ENCODE assay signal across 11 cellular contexts in the genomic region with DNA sequence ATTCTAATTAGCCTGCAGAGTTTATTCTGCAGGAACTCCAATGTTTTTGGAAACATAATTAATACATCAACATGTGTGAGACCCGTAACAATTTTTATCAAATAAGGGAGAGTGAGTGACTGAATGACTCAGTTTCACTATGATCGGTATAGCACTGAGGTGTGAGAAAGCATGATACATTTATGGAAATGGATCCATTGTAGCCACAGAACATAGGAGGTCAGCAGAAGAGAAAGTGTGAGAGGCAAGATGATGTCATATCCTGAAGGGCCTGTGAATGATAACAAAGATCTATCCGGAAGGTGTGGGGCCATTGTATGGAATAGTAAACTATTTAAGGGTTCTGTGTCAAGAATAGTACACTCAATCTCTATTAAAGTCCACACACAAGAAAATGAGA.
DNase-seq lines count a peak whose midpoint lies in the region; ATAC-seq and TF ChIP-seq lines count a peak whose summit lies in the region.
"Had no signal": no experiment of that assay in that cellular context is flagged by ENCODE, and none has a peak within 500 bp of the region (broad histone marks: within the 10 kb centered on the region; RNA-seq: fewer than 3 reads in every experiment).

No MANE protein-coding gene starts in this region.

- no TSS peak for BruUV-seq in mammary epithelial cell (replicated peaks; lab: Mats Ljungman, UMichigan)

- intact Hi-C loops in mammary epithelial cell (cut with micrococcal nuclease) = no loop called here
- intact Hi-C loops in breast epithelium (cut with DNase I; ENCODE audit: low total_unique reads) = no loop called here
- intact Hi-C loops in tibial artery (cut with DNase I; ENCODE audit: low total_unique reads) = no loop called here
- intact Hi-C loops in esophagus squamous epithelium (cut with DNase I) = no loop called here

- no peak overlapping the region for H3K9ac ChIP-seq in mammary epithelial cell (ENCODE audit: insufficient read depth, low read length)

- no peak overlapping the region for H3K27ac ChIP-seq in mammary epithelial cell (ENCODE audit: insufficient read depth, low read depth, low read length)
- H3K27ac ChIP-seq in breast epithelium = no peak overlapping the region
- no peak overlapping the region for H3K27ac ChIP-seq in tibial artery
- H3K27ac ChIP-seq in esophagus squamous epithelium = no peak overlapping the region
- H3K27ac ChIP-seq: SJSA1, upper lobe of left lung had no signal

- no peak overlapping the region for H3K4me3 ChIP-seq in mammary epithelial cell (replicated peaks in 1 of 3; ENCODE audit: insufficient read depth in 1 of 3, low read depth in 2 of 3, low read length in 3 of 3)
- no peak overlapping the region for H3K4me3 ChIP-seq in breast epithelium
- H3K4me3 ChIP-seq in tibial artery = no peak overlapping the region
- no peak overlapping the region for H3K4me3 ChIP-seq in esophagus squamous epithelium
- H3K4me3 ChIP-seq: SJSA1, upper lobe of left lung had no signal

- H3K36me3 Mint-ChIP-seq in T-helper 17 cell (ENCODE audit: low read depth) = no peaks in the 10 kb centered on the region

- no peak overlapping the region for H3K4me2 ChIP-seq in mammary epithelial cell (ENCODE audit: insufficient read depth, low read depth, low read length)

- DNase-seq in mammary epithelial cell (no peak), breast epithelium (ENCODE audit: low spot score in 2 of 2) (no peak), tibial artery (no peak), T-helper 17 cell (no peak), esophagus squamous epithelium (lab: John Stamatoyannopoulos, UW) (no peak)
- DNase-seq in activated CD4-positive, CD25-positive, alpha-beta regulatory T cell treated with anti-CD3 and anti-CD28 coated beads, Interleukin-2, amount 50 U/mL, for 72 hours = no peak
- DNase-seq: stimulated activated CD4-positive, alpha-beta T cell treated with anti-CD3 and anti-CD28 coated beads, Interleukin-2, amount 100 ng/mL, for 24 hours; upper lobe of left lung had no signal

- H3K4me1 Mint-ChIP-seq in T-helper 17 cell = no peaks in the 10 kb centered on the region

- TF ChIP-seq CTCF in mammary epithelial cell (conservative IDR thresholded peaks at IDR 0.05 in 1 of 2, IDR thresholded peaks at IDR 0.05 in 1 of 2; ENCODE audit: extremely low read depth in 1 of 2, insufficient read depth in 1 of 2, low read depth in 1 of 2, low read length in 2 of 2) (no peak), breast epithelium (IDR thresholded peaks at IDR 0.05) (no peak), tibial artery (IDR thresholded peaks at IDR 0.05) (no peak), esophagus squamous epithelium (IDR thresholded peaks at IDR 0.05) (no peak)

- no peaks in the 10 kb centered on the region for H3K27me3 Mint-ChIP-seq in T-helper 17 cell

- H3K27me3 ChIP-seq in mammary epithelial cell (ENCODE audit: insufficient read depth, low read length) (no peaks in the 10 kb centered on the region), breast epithelium (no peaks in the 10 kb centered on the region), tibial artery (no peaks in the 10 kb centered on the region), esophagus squamous epithelium (no peaks in the 10 kb centered on the region)
- H3K27me3 ChIP-seq: SJSA1, upper lobe of left lung had no signal

- peak overlapping the region; percentile 16 for H2AFZ ChIP-seq in mammary epithelial cell (ENCODE audit: low read depth, low read length)

- H3K27ac Mint-ChIP-seq in T-helper 17 cell = no peak overlapping the region

- CTCF ChIA-PET in mammary epithelial cell (lab: Charles Lee; ENCODE audit: low non-redundant PET) = no interaction called here

- no peaks in the 10 kb centered on the region for H4K20me1 ChIP-seq in mammary epithelial cell (ENCODE audit: insufficient read depth, low read length)

- ATAC-seq in HG02623 (IDR thresholded peaks at IDR 0.05; ENCODE audit: unreplicated experiment) (peak; percentile 86), HG03457 (IDR thresholded peaks at IDR 0.05; ENCODE audit: unreplicated experiment) (peak; percentile 96), T-helper 17 cell (no peak)

- H3K36me3 ChIP-seq in mammary epithelial cell (ENCODE audit: insufficient read depth, low read length) (no peaks in the 10 kb centered on the region), breast epithelium (no peaks in the 10 kb centered on the region), tibial artery (no peaks in the 10 kb centered on the region), esophagus squamous epithelium (no peaks in the 10 kb centered on the region)
- H3K36me3 ChIP-seq: SJSA1, upper lobe of left lung had no signal

- H3K9me3 ChIP-seq in mammary epithelial cell (replicated peaks; ENCODE audit: insufficient read depth, low read length) (no peaks in the 10 kb centered on the region), breast epithelium (no peaks in the 10 kb centered on the region), tibial artery (no peaks in the 10 kb centered on the region), T-helper 17 cell (ENCODE audit: control insufficient read depth, low read length, poor library complexity, severe bottlenecking) (no peaks in the 10 kb centered on the region), esophagus squamous epithelium (no peaks in the 10 kb centered on the region)
- H3K9me3 ChIP-seq: SJSA1, upper lobe of left lung had no signal

- no peaks in the 10 kb centered on the region for H3K79me2 ChIP-seq in mammary epithelial cell (ENCODE audit: insufficient read depth, low read length)

- TF ChIP-seq POLR2A in breast epithelium (IDR thresholded peaks at IDR 0.05) = no peak
- TF ChIP-seq POLR2A in esophagus squamous epithelium (IDR thresholded peaks at IDR 0.05) = no peak

- in situ Hi-C loops in mammary epithelial cell (cut with MboI; ENCODE audit: low sequenced_read_pairs in 2 of 2) = no loop called here

- dilution Hi-C loops in mammary epithelial cell (cut with HindIII; ENCODE audit: low sequenced_read_pairs) = no loop called here

- peaks cover 3% of the 10 kb centered on the region for H3K4me1 ChIP-seq in mammary epithelial cell (ENCODE audit: insufficient read depth, low read length)
- no peaks in the 10 kb centered on the region for H3K4me1 ChIP-seq in breast epithelium
- H3K4me1 ChIP-seq in tibial artery = no peaks in the 10 kb centered on the region
- no peaks in the 10 kb centered on the region for H3K4me1 ChIP-seq in esophagus squamous epithelium
- H3K4me1 ChIP-seq: SJSA1, upper lobe of left lung had no signal

- WGBS in mammary epithelial cell (ENCODE audit: low coverage, missing lambda C conversion rate) = 98% methylated on average over 3 of the region's 3 CpGs
- WGBS in esophagus squamous epithelium, 2 donors = 75 to 81% methylated on average over 3 of the region's 3 CpGs

- H3K4me3 Mint-ChIP-seq in T-helper 17 cell = no peak overlapping the region
